In genomic region chr4:6731301-6731641, GRCh38 we compare ENCODE assay signal across 18 cellular contexts. TPM values are rescaled to one million over a fixed set of nuclear protein-coding genes. Genes with fewer than 3 reads are reported as not detected.
"Had no signal": no experiment of that assay in that cellular context is flagged by ENCODE, and none has a peak within 500 bp of the region (broad histone marks: within the 10 kb centered on the region; RNA-seq: fewer than 3 reads in every experiment).

No MANE protein-coding gene starts in this region.

- H3K27ac ChIP-seq: foreskin keratinocyte, lower lobe of right lung had no signal

- H3K9me3 ChIP-seq: lower lobe of right lung, sigmoid colon, stomach, tibial artery had no signal

- H3K27ac Mint-ChIP-seq: activated naive CD4-positive, alpha-beta T cell treated with anti-CD3 and anti-CD28 coated beads, Interleukin-2, amount 10 ng/mL, durations not matched to agents 7 days and 5 days; activated T-helper 2 cell treated with anti-CD3 and anti-CD28 coated beads, Interferon-gamma antibody, Interleukin-2, Interleukin-4, amounts not matched to agents 10 μg/mL and 5 μg/mL and 100 μg/mL, durations not matched to agents 14 hours and 24 hours and 36 hours; mesothelial cell of epicardium; T-helper 2 cell treated with Interferon-gamma antibody and Interleukin-4, amounts not matched to agents 5 μg/mL and 100 μg/mL, for 36 hours had no signal

- H3K4me3 ChIP-seq: cardiac muscle cell, lower lobe of right lung, sigmoid colon, stomach, tibial artery had no signal

- H3K36me3 Mint-ChIP-seq: activated naive CD4-positive, alpha-beta T cell treated with anti-CD3 and anti-CD28 coated beads, Interleukin-2, amount 10 ng/mL, durations not matched to agents 7 days and 5 days; mesothelial cell of epicardium had no signal

- DNase-seq: activated CD4-positive, alpha-beta T cell treated with anti-CD3 and anti-CD28 coated beads, Interleukin-2, amount 50 U/mL, for 1 hour; activated CD4-positive, CD25-positive, alpha-beta regulatory T cell; activated naive CD4-positive, alpha-beta T cell treated with anti-CD3 and anti-CD28 coated beads, Interleukin-2, amount 10 ng/mL, durations not matched to agents 7 days and 5 days; activated T-cell treated with anti-CD3 and anti-CD28 coated beads for 4 hours; cortex of kidney; effector memory CD4-positive, alpha-beta T cell; foreskin keratinocyte; lower lobe of right lung; sigmoid colon; stimulated activated CD4-positive, alpha-beta T cell treated with anti-CD3 and anti-CD28 coated beads, Interleukin-1b, Interleukin-23, amount 100 ng/mL, for 48 hours; stomach; tibial artery had no signal

- H3K9me3 Mint-ChIP-seq: activated naive CD4-positive, alpha-beta T cell treated with anti-CD3 and anti-CD28 coated beads, Interleukin-2, amount 10 ng/mL, durations not matched to agents 7 days and 5 days; activated T-helper 2 cell treated with anti-CD3 and anti-CD28 coated beads, Interferon-gamma antibody, Interleukin-2, Interleukin-4, amounts not matched to agents 10 μg/mL and 5 μg/mL and 100 μg/mL, durations not matched to agents 14 hours and 24 hours and 36 hours; mesothelial cell of epicardium; T-helper 2 cell treated with Interferon-gamma antibody and Interleukin-4, amounts not matched to agents 5 μg/mL and 100 μg/mL, for 36 hours had no signal

- ATAC-seq: foreskin keratinocyte, left colon, lower lobe of right lung had no signal

- H3K4me3 Mint-ChIP-seq: activated naive CD4-positive, alpha-beta T cell treated with anti-CD3 and anti-CD28 coated beads, Interleukin-2, amount 10 ng/mL, durations not matched to agents 7 days and 5 days; mesothelial cell of epicardium; T-helper 2 cell treated with Interferon-gamma antibody and Interleukin-4, amounts not matched to agents 5 μg/mL and 100 μg/mL, for 36 hours had no signal

- H3K36me3 ChIP-seq: cardiac muscle cell, lower lobe of right lung, sigmoid colon, stomach, tibial artery had no signal

- H3K27me3 ChIP-seq: cardiac muscle cell, foreskin keratinocyte, sigmoid colon, stomach, tibial artery had no signal

RNA-seq across cellular contexts. Expression of gene S100P, which starts 37.6 kb away (rescaled TPM):
- total RNA-seq: cardiac muscle cell, foreskin keratinocyte had no signal
- polyA plus RNA-seq: cardiac muscle cell, neural cell had no signal
